12 cellular contexts compared by ENCODE assay signal in genomic region chr4:143417679-143418403, GRCh38.
DNase-seq lines count a peak whose midpoint lies in the region; ATAC-seq and TF ChIP-seq lines count a peak whose summit lies in the region.
"Had no signal": no experiment of that assay in that cellular context is flagged by ENCODE, and none has a peak within 500 bp of the region (broad histone marks: within the 10 kb centered on the region; RNA-seq: fewer than 3 reads in every experiment).

No MANE protein-coding gene starts in this region.

- CTCF ChIA-PET in activated CD4-positive, alpha-beta T cell treated with anti-CD3 and anti-CD28 coated beads for 36 hours (lab: Charles Lee) = interaction anchor here (1.7 kb wide), 1 partner anchor 17 kb away, joined by 3 read pairs; no protein-coding TSS in a partner anchor

- peaks cover 35% of the 10 kb centered on the region for H3K36me3 Mint-ChIP-seq in osteocyte (ENCODE audit: unreplicated experiment)
- H3K36me3 Mint-ChIP-seq in activated CD4-positive, alpha-beta T cell treated with anti-CD3 and anti-CD28 coated beads for 36 hours (ENCODE audit: low read depth) = no peaks in the 10 kb centered on the region

- H3K9me3 Mint-ChIP-seq in osteocyte (ENCODE audit: unreplicated experiment) = no peaks in the 10 kb centered on the region
- no peaks in the 10 kb centered on the region for H3K9me3 Mint-ChIP-seq in activated CD4-positive, alpha-beta T cell treated with anti-CD3 and anti-CD28 coated beads for 36 hours (ENCODE audit: low read depth)

- intact Hi-C loops in activated CD4-positive, alpha-beta T cell treated with anti-CD3 and anti-CD28 coated beads for 36 hours (cut with DNase I, micrococcal nuclease) = no loop called here

- DNase-seq in UCSD-AML1 (lab: John Stamatoyannopoulos, UW; ENCODE audit: unreplicated experiment) = peak; percentile 19
- DNase-seq in medulla oblongata (ENCODE audit: extremely low spot score) = no peak
- DNase-seq in NCI-H2196 (lab: John Stamatoyannopoulos, UW; ENCODE audit: unreplicated experiment) = no peak
- DNase-seq in osteocyte (ENCODE audit: extremely low spot score, unreplicated experiment) = no peak
- DNase-seq in activated CD4-positive, alpha-beta T cell treated with anti-CD3 and anti-CD28 coated beads for 36 hours = no peak
- DNase-seq: C1 segment of cervical spinal cord, foreskin keratinocyte, KG1, NCI-H524 had no signal

- H3K27me3 Mint-ChIP-seq in osteocyte (ENCODE audit: unreplicated experiment) = no peaks in the 10 kb centered on the region
- peaks cover 4% of the 10 kb centered on the region for H3K27me3 Mint-ChIP-seq in activated CD4-positive, alpha-beta T cell treated with anti-CD3 and anti-CD28 coated beads for 36 hours

- H3K4me1 Mint-ChIP-seq in osteocyte (ENCODE audit: unreplicated experiment) = peaks cover 11% of the 10 kb centered on the region
- no peaks in the 10 kb centered on the region for H3K4me1 Mint-ChIP-seq in activated CD4-positive, alpha-beta T cell treated with anti-CD3 and anti-CD28 coated beads for 36 hours

- TF ChIP-seq CTCF in osteocyte (IDR thresholded peaks at IDR 0.05) = no peak

- H3K27ac Mint-ChIP-seq in osteocyte (ENCODE audit: unreplicated experiment) = no peak overlapping the region
- H3K27ac Mint-ChIP-seq in activated CD4-positive, alpha-beta T cell treated with anti-CD3 and anti-CD28 coated beads for 36 hours = no peak overlapping the region

- POLR2A ChIA-PET in activated CD4-positive, alpha-beta T cell treated with anti-CD3 and anti-CD28 coated beads for 36 hours (lab: Charles Lee) = no interaction called here

- ATAC-seq in GM18502 (IDR thresholded peaks at IDR 0.05; ENCODE audit: poor library complexity, unreplicated experiment) (peak; percentile 87), GM21367 (IDR thresholded peaks at IDR 0.05; ENCODE audit: unreplicated experiment) (peak; percentile 83), HG03039 (IDR thresholded peaks at IDR 0.05; ENCODE audit: unreplicated experiment) (peak; percentile 86)
- ATAC-seq in activated CD4-positive, alpha-beta T cell treated with anti-CD3 and anti-CD28 coated beads for 36 hours = no peak
- ATAC-seq: foreskin keratinocyte had no signal

- no peak overlapping the region for H3K4me3 Mint-ChIP-seq in osteocyte (ENCODE audit: unreplicated experiment)
- no peak overlapping the region for H3K4me3 Mint-ChIP-seq in activated CD4-positive, alpha-beta T cell treated with anti-CD3 and anti-CD28 coated beads for 36 hours
